ENCODE assay signal across 14 cellular contexts in the genomic region with DNA sequence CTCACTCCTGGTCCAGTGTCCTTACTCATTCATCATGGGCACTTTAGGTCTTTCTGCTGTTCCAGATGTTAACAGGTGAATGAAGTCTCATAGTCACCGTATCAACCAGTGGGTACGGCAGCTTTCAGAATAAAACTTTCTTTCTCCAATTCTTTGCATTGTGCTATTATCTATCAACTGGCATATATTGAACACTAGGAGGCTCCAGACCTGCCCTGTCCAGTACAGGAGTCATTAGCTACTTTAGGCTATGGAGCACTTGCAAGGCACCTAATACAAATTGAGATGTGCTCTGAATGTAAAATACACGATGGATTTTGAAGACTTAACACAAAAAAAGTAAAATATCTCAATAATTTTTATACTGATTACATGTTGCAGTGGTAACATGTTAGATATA. TPM values are rescaled to one million over a fixed set of nuclear protein-coding genes. Genes with fewer than 3 reads are reported as not detected.
DNase-seq lines count a peak whose midpoint lies in the region; ATAC-seq and TF ChIP-seq lines count a peak whose summit lies in the region.
"Had no signal": no experiment of that assay in that cellular context is flagged by ENCODE, and none has a peak within 500 bp of the region (broad histone marks: within the 10 kb centered on the region; RNA-seq: fewer than 3 reads in every experiment).

No MANE protein-coding gene starts in this region.

- CTCF ChIA-PET in HCT116 (lab: Charles Lee): interaction anchor here (1.0 to 1.1 kb wide), 2 partner anchors 9 to 15 kb away, joined by 3 to 9 read pairs; no protein-coding TSS in a partner anchor

- POLR2A ChIA-PET in HCT116 (lab: Charles Lee): no interaction called here

- H3K27me3 ChIP-seq in HCT116 (ENCODE audit: insufficient read depth, low read length) (no peaks in the 10 kb centered on the region), RWPE2 (ENCODE audit: insufficient read depth, poor library complexity, severe bottlenecking) (no peaks in the 10 kb centered on the region), kidney epithelial cell (ENCODE audit: control insufficient read depth, insufficient read depth, low read length) (no peaks in the 10 kb centered on the region)
- H3K27me3 ChIP-seq: testis had no signal

- DNase-seq in HCT116 (ENCODE audit: low read depth, low spot score): no peak
- DNase-seq in RWPE2 (ENCODE audit: low spot score): no peak
- no peak for DNase-seq in kidney epithelial cell (ENCODE audit: low read depth)
- DNase-seq in stimulated activated CD4-positive, alpha-beta T cell treated with anti-CD3 and anti-CD28 coated beads, Interleukin-2, amount 100 ng/mL, for 48 hours: no peak
- no peak for DNase-seq in amniotic stem cell (lab: John Stamatoyannopoulos, UW)
- DNase-seq in NCI-H2029 (lab: John Stamatoyannopoulos, UW): no peak
- DNase-seq: activated CD4-positive, CD25-positive, alpha-beta regulatory T cell; activated naive CD4-positive, alpha-beta T cell treated with anti-CD3 and anti-CD28 coated beads, Interleukin-2, amount 50 U/mL, for 16 hours; DND-41; NCI-H2171 treated with DMSO at 0.1 percent for 48 hours; SW 1271; testis had no signal

- H3K4me2 ChIP-seq in HCT116 (ENCODE audit: low read length): no peak overlapping the region

- TF ChIP-seq CTCF in C4-2B (conservative IDR thresholded peaks at IDR 0.05) (peak; percentile 27), HCT116 (IDR thresholded peaks at IDR 0.05 in 2 of 3, conservative IDR thresholded peaks at IDR 0.05 in 1 of 3; ENCODE audit: borderline replicate concordance in 1 of 3, insufficient read depth in 1 of 3, low read depth in 2 of 3, low read length in 2 of 3) (peak; percentile 21 to 45 (median 43); a peak in 4 of 6 replicates), RWPE2 (IDR thresholded peaks at IDR 0.05; ENCODE audit: poor library complexity, severe bottlenecking) (peak; percentile 9), kidney epithelial cell (IDR thresholded peaks at IDR 0.05; ENCODE audit: insufficient read depth, low read length, poor library complexity, severe bottlenecking) (peak; percentile 6)

- no peaks in the 10 kb centered on the region for H3K9me2 ChIP-seq in HCT116 (ENCODE audit: insufficient read depth)

- no peaks in the 10 kb centered on the region for H3K79me2 ChIP-seq in HCT116 (ENCODE audit: insufficient read depth, low read length)

- no TSS peak for BruUV-seq in HCT116 (replicated peaks; lab: Mats Ljungman, UMichigan)

- H2AFZ ChIP-seq in HCT116 (ENCODE audit: low read depth, low read length, poor library complexity, severe bottlenecking): no peak overlapping the region

- no peaks in the 10 kb centered on the region for H4K20me1 ChIP-seq in HCT116 (ENCODE audit: insufficient read depth)

- H3K9me3 ChIP-seq in HCT116 (ENCODE audit: control insufficient read depth in 1 of 2, insufficient read depth in 1 of 2, low read depth in 1 of 2, low read length in 2 of 2): no peaks in the 10 kb centered on the region
- H3K9me3 ChIP-seq in RWPE2 (ENCODE audit: severe bottlenecking): no peaks in the 10 kb centered on the region
- H3K9me3 ChIP-seq: testis had no signal

- peaks cover 13 to 15% of the 10 kb centered on the region in 2 experiments for H3K4me1 ChIP-seq in HCT116 (ENCODE audit: control insufficient read depth in 1 of 2, insufficient read depth in 2 of 2, low read length in 2 of 2)
- peaks cover 8% of the 10 kb centered on the region for H3K4me1 ChIP-seq in RWPE2 (ENCODE audit: insufficient read depth, poor library complexity, severe bottlenecking)

- H3K27ac ChIP-seq in C4-2B (no peak overlapping the region), HCT116 (ENCODE audit: low read depth, low read length) (no peak overlapping the region), RWPE2 (ENCODE audit: poor library complexity, severe bottlenecking) (no peak overlapping the region)
- H3K27ac ChIP-seq: testis had no signal

- H3K4me3 ChIP-seq in HCT116 (replicated peaks in 1 of 2; ENCODE audit: low read depth in 1 of 2, low read length in 2 of 2) (no peak overlapping the region), RWPE2 (ENCODE audit: severe bottlenecking) (no peak overlapping the region), kidney epithelial cell (ENCODE audit: low read depth, low read length) (no peak overlapping the region)
- H3K4me3 ChIP-seq: testis had no signal

- RAD21 ChIA-PET in HCT116 (lab: Charles Lee; ENCODE audit: low non-redundant PET in 1 of 2, low total read pairs in 2 of 2, uncharacterized antibody in 2 of 2, unreplicated experiment in 2 of 2): no interaction called here

- ATAC-seq in HCT116 (peak; percentile 81), RWPE2 (ENCODE audit: low read depth) (no peak), HG02938 (IDR thresholded peaks at IDR 0.05; ENCODE audit: unreplicated experiment) (no peak)

- intact Hi-C loops in HCT116 (cut with micrococcal nuclease): loop anchor here (10.0 kb wide), 1 partner anchor 247 kb away; no protein-coding TSS in a partner anchor

- H3K9ac ChIP-seq in HCT116 (ENCODE audit: low read length): no peak overlapping the region

- no peaks in the 10 kb centered on the region for H3K36me3 ChIP-seq in HCT116 (ENCODE audit: control insufficient read depth in 1 of 2, insufficient read depth in 2 of 2, low read length in 2 of 2)
- no peaks in the 10 kb centered on the region for H3K36me3 ChIP-seq in RWPE2 (ENCODE audit: low read depth)
- no peaks in the 10 kb centered on the region for H3K36me3 ChIP-seq in kidney epithelial cell (ENCODE audit: control insufficient read depth, insufficient read depth, low read length)

- peak; percentile 30 for TF ChIP-seq RAD21 in HCT116 (IDR thresholded peaks at IDR 0.05; ENCODE audit: low read depth)

- no peak for TF ChIP-seq POLR2A in HCT116 (IDR thresholded peaks at IDR 0.05; ENCODE audit: borderline replicate concordance, extremely low read depth, insufficient read depth, insufficient read length)

TF ChIP-seq in HCT116, 20 proteins besides CTCF, POLR2A, EP300 and RAD21:
- no peak for TF ChIP-seq EZH2phosphoT487 (IDR thresholded peaks at IDR 0.05; ENCODE audit: borderline replicate concordance)

RNA-seq across cellular contexts. Expression of a gene that starts 43.2 kb away (rescaled TPM):
- total RNA-seq in HCT116 (2021; ENCODE audit: unreplicated experiment) (0.34 TPM), kidney epithelial cell (0.38 and 0.68 TPM in 2 replicates)
- polyA plus RNA-seq in HCT116 (2012): 0.45 and 0.53 TPM in 2 replicates

RNA-seq across cellular contexts. Expression of a gene that starts 50.7 kb away (rescaled TPM):
- total RNA-seq in HCT116 (2021; ENCODE audit: unreplicated experiment) (74.4 TPM), kidney epithelial cell (44.6 and 50.4 TPM in 2 replicates)
- polyA plus RNA-seq in HCT116 (2012): 21.5 and 25.1 TPM in 2 replicates
